Comparison of ENCODE assay signal across 20 cellular contexts in genomic region chr2:113276216-113276905, GRCh38. TPM values are rescaled to one million over a fixed set of nuclear protein-coding genes. Genes with fewer than 3 reads are reported as not detected.
DNase-seq lines count a peak whose midpoint lies in the region; ATAC-seq, FAIRE-seq and TF ChIP-seq lines count a peak whose summit lies in the region.
"Had no signal": no experiment of that assay in that cellular context is flagged by ENCODE, and none has a peak within 500 bp of the region (broad histone marks: within the 10 kb centered on the region; RNA-seq: fewer than 3 reads in every experiment).

No MANE protein-coding gene starts in this region.

- H3K27me3 ChIP-seq in HepG2 (ENCODE audit: control insufficient read depth in 1 of 2, insufficient read depth in 2 of 2, low read length in 2 of 2) (peaks cover 1 to 11% of the 10 kb centered on the region in 2 experiments; a peak in 2 of 5 replicates), right lobe of liver (peaks cover 0 to 8% of the 10 kb centered on the region in 2 donors), thyroid gland (no peaks in the 10 kb centered on the region)

- no peaks in the 10 kb centered on the region for H3K79me2 ChIP-seq in HepG2 (ENCODE audit: insufficient read depth, low read length)

- no peak overlapping the region for H2AFZ ChIP-seq in HepG2 (ENCODE audit: low read length)

- H3K4me2 ChIP-seq in HepG2 (ENCODE audit: low read depth, low read length): no peak overlapping the region

- TF ChIP-seq POLR2A in HepG2 (IDR thresholded peaks at IDR 0.05; ENCODE audit: insufficient read depth in 1 of 2, low read depth in 2 of 2, low read length in 2 of 2) (no peak), right lobe of liver (IDR thresholded peaks at IDR 0.05) (no peak), thyroid gland (IDR thresholded peaks at IDR 0.05) (no peak)

- peaks cover 32% of the 10 kb centered on the region for H3K4me1 ChIP-seq in HepG2 (ENCODE audit: insufficient read depth, low read length)
- peaks cover 0 to 23% (median 8%) of the 10 kb centered on the region in 4 donors for H3K4me1 ChIP-seq in right lobe of liver
- peaks cover 29 to 42% of the 10 kb centered on the region in 2 donors for H3K4me1 ChIP-seq in kidney (ENCODE audit: control insufficient read depth in 1 of 2, insufficient read depth in 1 of 2, low read depth in 1 of 2, low read length in 2 of 2)
- peaks cover 24 to 35% of the 10 kb centered on the region in 2 donors for H3K4me1 ChIP-seq in thyroid gland

- ATAC-seq in HepG2: no peak
- no peak for ATAC-seq in right lobe of liver
- ATAC-seq in GM21390 (IDR thresholded peaks at IDR 0.05; ENCODE audit: unreplicated experiment): no peak
- ATAC-seq: activated T-helper 17 cell treated with anti-CD3 and anti-CD28 coated beads, Interleukin-2, amount 50 U/mL, for 72 hours; HCT116 had no signal

- H3K9me3 ChIP-seq in HepG2 (ENCODE audit: low read length): no peaks in the 10 kb centered on the region
- H3K9me3 ChIP-seq in right lobe of liver: no peaks in the 10 kb centered on the region
- H3K9me3 ChIP-seq in kidney (ENCODE audit: control insufficient read depth in 1 of 2, low read length in 2 of 2): no peaks in the 10 kb centered on the region
- no peaks in the 10 kb centered on the region for H3K9me3 ChIP-seq in thyroid gland
- H3K9me3 ChIP-seq: pancreas, vagina had no signal

- TF ChIP-seq RAD21 in HepG2 (CRISPR knock-in tag; IDR thresholded peaks at IDR 0.05): no peak

- H3K4me3 ChIP-seq in HepG2 (replicated peaks in 1 of 3; ENCODE audit: insufficient read depth in 1 of 3, low read depth in 2 of 3, low read length in 3 of 3) (no peak overlapping the region), right lobe of liver (no peak overlapping the region), astrocyte of the cerebellum (ENCODE audit: low read depth, low read length) (peak overlapping the region; percentile 31), kidney (ENCODE audit: low read length in 2 of 2) (peak overlapping the region; percentile 90 to 95), thyroid gland (replicated peaks in 1 of 3) (peak overlapping the region; percentile 49 to 90 (median 73))
- H3K4me3 ChIP-seq: pancreas, vagina had no signal

- TF ChIP-seq CTCF in HepG2 (CRISPR knock-in tag; IDR thresholded peaks at IDR 0.05) (no peak), right lobe of liver (IDR thresholded peaks at IDR 0.05) (no peak), astrocyte of the cerebellum (IDR thresholded peaks at IDR 0.05; ENCODE audit: low read depth, low read length, missing control alignments) (no peak), kidney (IDR thresholded peaks at IDR 0.05; ENCODE audit: borderline replicate concordance, extremely low read depth, insufficient read depth) (no peak), thyroid gland (IDR thresholded peaks at IDR 0.05) (no peak)

- H3K9ac ChIP-seq in HepG2 (ENCODE audit: insufficient read depth, low read depth, low read length) (no peak overlapping the region), kidney (ENCODE audit: low read length in 2 of 2) (peak overlapping the region; percentile 98)

- H3K36me3 ChIP-seq in HepG2 (replicated peaks in 1 of 2; ENCODE audit: control insufficient read depth in 1 of 2, insufficient read depth in 2 of 2, low read length in 2 of 2) (no peaks in the 10 kb centered on the region), right lobe of liver (no peaks in the 10 kb centered on the region), kidney (ENCODE audit: control insufficient read depth in 1 of 2, insufficient read depth in 2 of 2, low read length in 2 of 2) (peaks cover 0 to 12% of the 10 kb centered on the region in 2 donors), thyroid gland (peaks cover 31 to 39% of the 10 kb centered on the region in 2 donors)
- H3K36me3 ChIP-seq: pancreas, vagina, WERI-Rb-1 had no signal

- no peak for TF ChIP-seq EP300 in HepG2 (IDR thresholded peaks at IDR 0.05; ENCODE audit: low read depth in 2 of 2, low read length in 2 of 2)
- no peak for TF ChIP-seq EP300 in HepG2 (CRISPR knock-in tag; IDR thresholded peaks at IDR 0.05; ENCODE audit: borderline replicate concordance)

- CTCF ChIA-PET in HepG2 (lab: Yijun Ruan, JAX; ENCODE audit: low intra/inter-chr PET ratio, low total read pairs): no interaction called here

- intact Hi-C loops in HepG2 (cut with micrococcal nuclease; ENCODE audit: unreplicated experiment): no loop called here
- intact Hi-C loops in right lobe of liver (cut with DNase I): no loop called here
- intact Hi-C loops in kidney (cut with DNase I): no loop called here
- intact Hi-C loops in thyroid gland (cut with DNase I): no loop called here

- POLR2A ChIA-PET in HepG2 (lab: Yijun Ruan, JAX): interaction anchor here (0.6 kb wide), 1 partner anchor 28 kb away, joined by 3 read pairs; no protein-coding TSS in a partner anchor

- H3K27ac ChIP-seq in HepG2 (ENCODE audit: extremely low read length, insufficient read depth, low read length): no peak overlapping the region
- no peak overlapping the region for H3K27ac ChIP-seq in right lobe of liver
- H3K27ac ChIP-seq in kidney (ENCODE audit: low read depth in 2 of 2, low read length in 2 of 2): peak overlapping the region; percentile 96 to 98
- peak overlapping the region; percentile 92 to 99 (median 93) for H3K27ac ChIP-seq in thyroid gland
- H3K27ac ChIP-seq: pancreas, vagina, WERI-Rb-1 had no signal

- in situ Hi-C loops in HepG2 (cut with HindIII; ENCODE audit: extremely low pct_ligation_motif_present, low pct_unique_long_range_greater_than_20kb) (no loop called here), astrocyte of the cerebellum (cut with HindIII; ENCODE audit: low sequenced_read_pairs) (no loop called here)

- FAIRE-seq in HepG2 (lab: Jason Lieb, UNC): no peak
- FAIRE-seq in kidney (lab: Jason Lieb, UNC): no peak
- FAIRE-seq: pancreas had no signal

- DNase-seq in HepG2 (ENCODE audit: low spot score) (no peak), right lobe of liver (no peak), astrocyte of the cerebellum (ENCODE audit: low read depth) (no peak), kidney (no peak), thyroid gland (no peak), cortex of kidney (lab: John Stamatoyannopoulos, UW) (no peak), NCI-H2107 (lab: John Stamatoyannopoulos, UW) (no peak)
- DNase-seq: amygdala; Karpas-422; NCI-H1105; NCI-H524 treated with DMSO at 0.1 percent for 48 hours; SHP77; stimulated activated CD4-positive, alpha-beta T cell treated with anti-CD3 and anti-CD28 coated beads, Interleukin-1b, Interleukin-23, amount 100 ng/mL, for 48 hours; WERI-Rb-1 had no signal

- BruUV-seq in HepG2 (replicated peaks; lab: Mats Ljungman, UMichigan): no TSS peak

- 82% methylated on average over 24 of the region's 24 CpGs for WGBS in HepG2 (ENCODE audit: low lambda C conversion rate)
- WGBS in right lobe of liver (ENCODE audit: insufficient coverage, low coverage, low lambda C conversion rate, missing lambda C conversion rate): 23% methylated on average over 24 of the region's 24 CpGs
- 8 to 10% methylated on average over 24 of the region's 24 CpGs for WGBS in thyroid gland, 2 donors

- H4K20me1 ChIP-seq in HepG2 (ENCODE audit: insufficient read depth, low read length): no peaks in the 10 kb centered on the region

TF ChIP-seq in HepG2, 621 proteins besides CTCF, POLR2A, EP300 and RAD21:
- no peak for TF ChIP-seq ZNF414 (CRISPR knock-in tag; IDR thresholded peaks at IDR 0.05)
- 0 out of 2 replicates have a peak, but pooled peaks have one; percentile 65 for TF ChIP-seq HNRNPL (IDR thresholded peaks at IDR 0.05; ENCODE audit: low read depth, low read length)

RNA-seq across cellular contexts. Expression of gene PAX8, which starts 2.4 kb away (rescaled TPM):
- 1.3 and 1.5 TPM in 2 replicates for total RNA-seq in HepG2 (2016; rRNA removed; fragmentation: Illumina TruSeq; extraction: Trizol)
- 0.79 and 0.91 TPM in 2 replicates for total RNA-seq in HepG2 (2016; cell fraction: cytosol; rRNA removed; fragmentation: Illumina TruSeq; extraction: Trizol; ENCODE audit: low read depth)
- 1.4 and 1.5 TPM in 2 replicates for total RNA-seq in HepG2 (2016; cell fraction: insoluble cytoplasmic fraction; rRNA removed; fragmentation: Illumina TruSeq; extraction: Trizol)
- 1.9 and 2.0 TPM in 2 replicates for total RNA-seq in HepG2 (2016; cell fraction: membrane; rRNA removed; fragmentation: Illumina TruSeq; extraction: Trizol)
- total RNA-seq in HepG2 (2016; cell fraction: nucleus; rRNA removed; fragmentation: Illumina TruSeq; extraction: Trizol): 0.88 and 0.90 TPM in 2 replicates
- 8.1 and 8.8 TPM in 2 replicates for polyA plus RNA-seq in HepG2 (2011; rRNA removed)
- polyA plus RNA-seq in HepG2 (2011; cell fraction: cytosol; rRNA removed): 3.2 and 4.3 TPM in 2 replicates
- polyA plus RNA-seq in HepG2 (2011; cell fraction: nucleus; rRNA removed): 2.5 and 2.8 TPM in 2 replicates
- polyA plus RNA-seq in HepG2 (2012): 5.3 and 8.3 TPM in 2 replicates
- polyA plus RNA-seq in HepG2 (2016; cell fraction: cytosol; fragmentation: Illumina TruSeq; extraction: Trizol; ENCODE audit: low read depth): 1.0 and 1.2 TPM in 2 replicates
- 3.8 and 4.0 TPM in 2 replicates for polyA plus RNA-seq in HepG2 (2016; cell fraction: insoluble cytoplasmic fraction; fragmentation: Illumina TruSeq; extraction: Trizol; ENCODE audit: low read depth)
- polyA plus RNA-seq in HepG2 (2016; cell fraction: membrane; fragmentation: Illumina TruSeq; extraction: Trizol; ENCODE audit: low read depth): 2.8 TPM in 2 replicates
- 2.5 and 3.1 TPM in 2 replicates for polyA plus RNA-seq in HepG2 (2016; cell fraction: nucleus; fragmentation: Illumina TruSeq; extraction: Trizol; ENCODE audit: insufficient read depth, low read depth)
- polyA minus RNA-seq in HepG2 (2011; rRNA and poly(A)+ RNA removed; ENCODE audit: low replicate concordance): 1.1 and 5.5 TPM in 2 replicates
- polyA minus RNA-seq in HepG2 (2011; cell fraction: cytosol; rRNA and poly(A)+ RNA removed): 2.4 and 3.0 TPM in 2 replicates
- polyA minus RNA-seq in HepG2 (2011; cell fraction: nucleus; rRNA and poly(A)+ RNA removed): 3.7 and 3.9 TPM in 2 replicates
- 1 to 10 TPM in 2 of 6 experiments, under 1 TPM in 4; 0.27 to 1.9 (median 0.86) TPM for total RNA-seq in right lobe of liver
- total RNA-seq in kidney: 607 TPM
- polyA plus RNA-seq in kidney (ENCODE audit: insufficient read depth, low read depth, low replicate concordance): 199 TPM
- total RNA-seq in thyroid gland: 1,000 to 10,000 TPM; 1,318 to 2,156 (median 1,767) TPM
- total RNA-seq: cerebellum had no signal

Comparison
In these comparisons a context has a peak if more than half of its experiments do, and no peak if none do; other contexts are left out.
1. H3K27ac ChIP-seq: peak in kidney (2 of 2) and thyroid gland (3 of 3); none in HepG2 (single experiment) and right lobe of liver (0 of 3).
2. H3K4me3 ChIP-seq: peak in astrocyte of the cerebellum (single experiment), kidney (2 of 2) and thyroid gland (3 of 3); none in HepG2 (0 of 3) and right lobe of liver (0 of 3).
3. RNA of gene PAX8, which starts 2.4 kb away (total RNA-seq): 1,318 to 2,156 TPM in thyroid gland and 607 TPM in kidney (single experiment); 0.79 to 2.0 TPM in HepG2 and 0.27 to 1.9 TPM in right lobe of liver; every median in the first group is over 100 times any median in the second.